ENCODE assay signal across 1 cellular context in genomic region chr9:135641745-135642144, GRCh38.
TF ChIP-seq lines count a peak whose summit lies in the region.

No MANE protein-coding gene starts in this region.

TF ChIP-seq in GM23338, 12 proteins besides CTCF, POLR2A, EP300 and RAD21 (continued from another document):
- TF ChIP-seq REST (IDR thresholded peaks at IDR 0.05; ENCODE audit: unreplicated experiment) (no peak), NANOG (IDR thresholded peaks at IDR 0.05; ENCODE audit: borderline replicate concordance) (no peak), STAT1 (IDR thresholded peaks at IDR 0.05; ENCODE audit: unreplicated experiment) (no peak), JUNB (IDR thresholded peaks at IDR 0.05; ENCODE audit: unreplicated experiment) (no peak), POLR2AphosphoS5 (IDR thresholded peaks at IDR 0.05; ENCODE audit: low read depth) (no peak), ZNF114 (CRISPR knock-in tag; IDR thresholded peaks at IDR 0.05) (no peak), ZNF462 (CRISPR knock-in tag; IDR thresholded peaks at IDR 0.05) (no peak), EZH2 (IDR thresholded peaks at IDR 0.05; ENCODE audit: low read depth, unreplicated experiment) (no peak), EZH2phosphoT487 (IDR thresholded peaks at IDR 0.05; ENCODE audit: unreplicated experiment) (no peak)
